22 cellular contexts compared by ENCODE assay signal in the genomic region with DNA sequence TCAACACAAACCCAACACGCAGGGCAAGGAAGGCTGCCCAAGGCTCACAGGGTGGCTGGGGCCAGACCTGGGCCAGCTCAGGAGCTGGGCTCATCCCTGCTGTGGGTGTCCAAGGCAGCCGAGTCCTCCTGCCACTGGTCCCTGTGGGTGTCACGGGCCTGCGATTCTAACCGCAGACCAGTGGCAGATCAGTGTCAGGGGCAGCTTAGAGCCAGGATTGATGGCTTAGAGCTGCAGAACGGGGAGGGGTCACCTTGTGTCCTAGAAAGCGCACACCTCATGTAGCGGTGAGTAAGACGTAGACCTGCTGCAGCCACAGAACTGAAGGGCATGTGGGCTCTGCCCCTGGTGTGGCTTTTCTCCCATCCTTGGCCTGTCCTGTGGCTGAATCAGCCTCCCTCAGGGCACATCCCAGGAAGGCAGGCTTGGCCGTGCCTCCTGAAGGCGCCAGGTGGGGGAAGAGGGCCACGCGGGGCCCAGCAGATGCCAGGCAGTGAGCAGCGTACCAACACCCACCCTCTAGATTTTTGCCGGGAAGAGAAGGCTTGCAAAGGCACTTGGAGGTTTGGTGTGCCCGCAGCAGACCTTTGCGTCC.
DNase-seq lines count a peak whose midpoint lies in the region; ATAC-seq and TF ChIP-seq lines count a peak whose summit lies in the region.
"Had no signal": no experiment of that assay in that cellular context is flagged by ENCODE, and none has a peak within 500 bp of the region (broad histone marks: within the 10 kb centered on the region; RNA-seq: fewer than 3 reads in every experiment).

No MANE protein-coding gene starts in this region.

- ATAC-seq in Panc1, result peak; percentile 60; the same call in 1 of the 2 replicates
- ATAC-seq: CD8-positive, alpha-beta T cell had no signal

- no TSS peak for BruUV-seq in Panc1 (replicated peaks; lab: Mats Ljungman, UMichigan)
- BruUV-seq in mammary epithelial cell (replicated peaks; lab: Mats Ljungman, UMichigan), result no TSS peak

- no peak overlapping the region for H4K91ac ChIP-seq in neuronal stem cell (ENCODE audit: low read depth, low read length, poor library complexity)

- H2AFZ ChIP-seq in mammary epithelial cell (ENCODE audit: low read depth, low read length) (no peak overlapping the region), neuronal stem cell (ENCODE audit: low read length) (no peak overlapping the region), SK-N-SH (ENCODE audit: low read depth) (no peak overlapping the region)

- H3K27me3 ChIP-seq in Panc1 (ENCODE audit: control insufficient read depth, insufficient read depth, low read length) (no peaks in the 10 kb centered on the region), mammary epithelial cell (ENCODE audit: insufficient read depth, low read length) (no peaks in the 10 kb centered on the region), neuronal stem cell (ENCODE audit: control insufficient read depth in 3 of 3, insufficient read depth in 3 of 3, low read depth in 1 of 3, low read length in 3 of 3) (no peaks in the 10 kb centered on the region), SK-N-SH (ENCODE audit: insufficient read depth) (no peaks in the 10 kb centered on the region)
- H3K27me3 ChIP-seq: MG63 had no signal

- H3K27me3 Mint-ChIP-seq in type B pancreatic cell, result no peaks in the 10 kb centered on the region

- no peaks in the 10 kb centered on the region for H3K79me1 ChIP-seq in neuronal stem cell (ENCODE audit: low read depth, low read length)

- H3F3A ChIP-seq in SK-N-SH (replicated peaks; ENCODE audit: insufficient read depth), result peaks cover 39% of the 10 kb centered on the region

- peaks cover 4% of the 10 kb centered on the region for H3K36me3 Mint-ChIP-seq in type B pancreatic cell
- H3K36me3 Mint-ChIP-seq: CD8-positive, alpha-beta T cell had no signal

- DNase-seq in DMS 273 (lab: John Stamatoyannopoulos, UW; ENCODE audit: unreplicated experiment) (peak; percentile 64), DMS 273 treated with DMSO at 0.1 percent for 48 hours (lab: John Stamatoyannopoulos, UW) (no peak), Panc1 (ENCODE audit: low read depth, low spot score) (no peak), mammary epithelial cell (peak; percentile 28), neuronal stem cell (ENCODE audit: low spot score) (no peak), SK-N-SH (no peak), type B pancreatic cell (ENCODE audit: extremely low spot score, unreplicated experiment) (no peak)
- DNase-seq in stimulated activated CD4-positive, alpha-beta T cell treated with anti-CD3 and anti-CD28 coated beads, Interleukin-4, amount 100 ng/mL, for 24 hours, result no peak
- DNase-seq: ACHN; C1 segment of cervical spinal cord; Calu3; CD8-positive, alpha-beta T cell; EL; GF-D8; Karpas-422; MG63; NCI-H1417; NCI-H1694 treated with DMSO at 0.1 percent for 48 hours; NCI-H446 treated with DMSO at 0.1 percent for 48 hours; NCI-H69; Right ventricle myocardium superior had no signal

- H3K4me1 Mint-ChIP-seq in type B pancreatic cell (ENCODE audit: unreplicated experiment), result peaks cover 4% of the 10 kb centered on the region

- H3K36me3 ChIP-seq in Panc1 (ENCODE audit: control insufficient read depth, insufficient read depth, low read length), result no peaks in the 10 kb centered on the region
- no peaks in the 10 kb centered on the region for H3K36me3 ChIP-seq in mammary epithelial cell (ENCODE audit: insufficient read depth, low read length)
- no peaks in the 10 kb centered on the region for H3K36me3 ChIP-seq in neuronal stem cell (replicated peaks in 1 of 2; ENCODE audit: control insufficient read depth in 2 of 2, insufficient read depth in 2 of 2, low read length in 2 of 2)
- peaks cover 59 to 69% of the 10 kb centered on the region in 2 experiments for H3K36me3 ChIP-seq in SK-N-SH (replicated peaks in 1 of 2; ENCODE audit: control insufficient read depth in 1 of 2, insufficient read depth in 2 of 2, low read length in 1 of 2)

- intact Hi-C loops in Panc1 (cut with micrococcal nuclease; ENCODE audit: unreplicated experiment), result no loop called here
- intact Hi-C loops in mammary epithelial cell (cut with micrococcal nuclease), result no loop called here

- no peak for TF ChIP-seq CTCF in Panc1 (IDR thresholded peaks at IDR 0.05)
- no peak for TF ChIP-seq CTCF in mammary epithelial cell (conservative IDR thresholded peaks at IDR 0.05 in 1 of 2, IDR thresholded peaks at IDR 0.05 in 1 of 2; ENCODE audit: extremely low read depth in 1 of 2, insufficient read depth in 1 of 2, low read depth in 1 of 2, low read length in 2 of 2)
- TF ChIP-seq CTCF in SK-N-SH (IDR thresholded peaks at IDR 0.05), result no peak
- TF ChIP-seq CTCF in type B pancreatic cell (conservative IDR thresholded peaks at IDR 0.05), result no peak

- H2BK5ac ChIP-seq in neuronal stem cell (ENCODE audit: low read length), result no peak overlapping the region

- no peaks in the 10 kb centered on the region for H3K9me3 ChIP-seq in Panc1 (ENCODE audit: control insufficient read depth, insufficient read depth, low read depth, low read length)
- peaks cover 27% of the 10 kb centered on the region for H3K9me3 ChIP-seq in mammary epithelial cell (replicated peaks; ENCODE audit: insufficient read depth, low read length)
- H3K9me3 ChIP-seq in neuronal stem cell (replicated peaks in 1 of 2; ENCODE audit: control insufficient read depth in 2 of 2, insufficient read depth in 1 of 2, low read depth in 1 of 2, low read length in 2 of 2), result no peaks in the 10 kb centered on the region
- no peaks in the 10 kb centered on the region for H3K9me3 ChIP-seq in SK-N-SH
- H3K9me3 ChIP-seq: MG63 had no signal

- H2BK120ac ChIP-seq in neuronal stem cell (ENCODE audit: low read depth, low read length), result no peak overlapping the region

- H3K14ac ChIP-seq in neuronal stem cell (ENCODE audit: low read length), result no peak overlapping the region

- TF ChIP-seq RAD21 in SK-N-SH (IDR thresholded peaks at IDR 0.05; ENCODE audit: low read length), result no peak

- H3K9me2 ChIP-seq in SK-N-SH, result no peaks in the 10 kb centered on the region

- in situ Hi-C loops in Panc1 (cut with HindIII; ENCODE audit: low pct_unique_long_range_greater_than_20kb, low sequenced_read_pairs) (no loop called here), mammary epithelial cell (cut with MboI; ENCODE audit: low sequenced_read_pairs in 2 of 2) (no loop called here)

- CTCF ChIA-PET in Panc1 (lab: Charles Lee), result no interaction called here
- CTCF ChIA-PET in mammary epithelial cell (lab: Charles Lee; ENCODE audit: low non-redundant PET), result no interaction called here
- CTCF ChIA-PET in SK-N-SH (lab: Yijun Ruan, JAX), result interaction anchor here (1.4 to 1.7 kb wide), 2 partner anchors 7 to 24 kb away, joined by 3 to 5 read pairs; no protein-coding TSS in a partner anchor

- H3K4me1 ChIP-seq in Panc1 (ENCODE audit: control insufficient read depth, insufficient read depth, low read length), result no peaks in the 10 kb centered on the region
- H3K4me1 ChIP-seq in mammary epithelial cell (ENCODE audit: insufficient read depth, low read length), result no peaks in the 10 kb centered on the region
- H3K4me1 ChIP-seq in neuronal stem cell (ENCODE audit: control insufficient read depth in 2 of 2, insufficient read depth in 1 of 2, low read depth in 1 of 2, low read length in 2 of 2), result peaks cover 0 to 3% of the 10 kb centered on the region in 2 donors
- H3K4me1 ChIP-seq in SK-N-SH (ENCODE audit: control insufficient read depth in 1 of 2, insufficient read depth in 2 of 2, low read depth in 1 of 2, low read length in 1 of 2), result no peaks in the 10 kb centered on the region; a peak in 1 of 4 replicates

- H3K9ac ChIP-seq in mammary epithelial cell (ENCODE audit: insufficient read depth, low read length), result no peak overlapping the region
- peak overlapping the region; percentile 10 for H3K9ac ChIP-seq in neuronal stem cell (ENCODE audit: low read depth, low read length, poor library complexity)
- no peak overlapping the region for H3K9ac ChIP-seq in SK-N-SH

- H2AK5ac ChIP-seq in neuronal stem cell (ENCODE audit: low read depth, low read length), result peak overlapping the region; percentile 24

- H3K27ac ChIP-seq in Panc1 (ENCODE audit: low read length) (no peak overlapping the region), mammary epithelial cell (ENCODE audit: insufficient read depth, low read depth, low read length) (no peak overlapping the region), neuronal stem cell (replicated peaks; ENCODE audit: low read length) (no peak overlapping the region), SK-N-SH (ENCODE audit: low read depth in 2 of 2, low read length in 1 of 2) (no peak overlapping the region)
- H3K27ac ChIP-seq: 22Rv1 had no signal

- H3K79me2 ChIP-seq in mammary epithelial cell (ENCODE audit: insufficient read depth, low read length), result no peaks in the 10 kb centered on the region
- peaks cover 8% of the 10 kb centered on the region for H3K79me2 ChIP-seq in SK-N-SH (ENCODE audit: insufficient read depth)

- no peak overlapping the region for H3K27ac Mint-ChIP-seq in type B pancreatic cell
- H3K27ac Mint-ChIP-seq: CD8-positive, alpha-beta T cell had no signal

- peak overlapping the region; percentile 67 for H3K18ac ChIP-seq in neuronal stem cell (ENCODE audit: low read length)

- dilution Hi-C loops in mammary epithelial cell (cut with HindIII; ENCODE audit: low sequenced_read_pairs), result loop anchor here (5.0 kb wide), 1 partner anchor 55 kb away; no protein-coding TSS in a partner anchor

- H3K23ac ChIP-seq in neuronal stem cell (ENCODE audit: low read depth, low read length, poor library complexity), result no peak overlapping the region

- peak overlapping the region; percentile 10 for H3K4ac ChIP-seq in neuronal stem cell (ENCODE audit: low read length)

- POLR2A ChIA-PET in Panc1 (lab: Charles Lee), result no interaction called here
- POLR2A ChIA-PET in SK-N-SH (lab: Yijun Ruan, JAX), result no interaction called here

- H3K4me2 ChIP-seq in mammary epithelial cell (ENCODE audit: insufficient read depth, low read depth, low read length), result no peak overlapping the region
- H3K4me2 ChIP-seq in neuronal stem cell (ENCODE audit: insufficient read depth, low read length, poor library complexity, severe bottlenecking), result no peak overlapping the region
- H3K4me2 ChIP-seq in SK-N-SH, result no peak overlapping the region

- H3K4me3 ChIP-seq in Panc1 (ENCODE audit: low read depth in 2 of 2, low read length in 2 of 2), result no peak overlapping the region
- H3K4me3 ChIP-seq in mammary epithelial cell (replicated peaks in 1 of 3; ENCODE audit: insufficient read depth in 1 of 3, low read depth in 2 of 3, low read length in 3 of 3), result no peak overlapping the region
- no peak overlapping the region for H3K4me3 ChIP-seq in neuronal stem cell (ENCODE audit: low read length in 2 of 2)
- H3K4me3 ChIP-seq in SK-N-SH (ENCODE audit: low read depth in 2 of 2, low read length in 1 of 2), result no peak overlapping the region
- H3K4me3 ChIP-seq: MG63 had no signal

- peak overlapping the region; percentile 65 for H2BK15ac ChIP-seq in neuronal stem cell (ENCODE audit: low read length)

- 84% methylated on average over 12 of the region's 17 CpGs for WGBS in mammary epithelial cell (ENCODE audit: low coverage, missing lambda C conversion rate)
- WGBS in neuronal stem cell (ENCODE audit: extremely low coverage in 2 of 2, insufficient read length in 2 of 2, insufficient replicate concordance in 1 of 2), 2 donors, result no CpG with 5 or more reads among the region's 17 CpGs
- WGBS in SK-N-SH (ENCODE audit: low lambda C conversion rate), result 92% methylated on average over 6 of the region's 17 CpGs

- H4K20me1 ChIP-seq in mammary epithelial cell (ENCODE audit: insufficient read depth, low read length) (no peaks in the 10 kb centered on the region), SK-N-SH (ENCODE audit: insufficient read depth) (peaks cover 5% of the 10 kb centered on the region; the same call in 1 of the 2 replicates)

- H3K4me3 Mint-ChIP-seq in type B pancreatic cell, result no peak overlapping the region
- H3K4me3 Mint-ChIP-seq: CD8-positive, alpha-beta T cell had no signal

- TF ChIP-seq EP300 in SK-N-SH (IDR thresholded peaks at IDR 0.05; ENCODE audit: borderline replicate concordance in 1 of 2, low read depth in 1 of 2, low read length in 1 of 2), result no peak

- no peaks in the 10 kb centered on the region for H3K9me3 Mint-ChIP-seq in type B pancreatic cell
- H3K9me3 Mint-ChIP-seq: CD8-positive, alpha-beta T cell had no signal

- peak overlapping the region; percentile 45 for H4K8ac ChIP-seq in neuronal stem cell (ENCODE audit: low read depth, low read length)

- no peak overlapping the region for H2BK12ac ChIP-seq in neuronal stem cell (ENCODE audit: low read length)

Comparison
In these comparisons a context has a peak if more than half of its experiments do, and no peak if none do; other contexts are left out.
1. DNase-seq: peak in DMS 273 (single experiment) and mammary epithelial cell (single experiment); none in DMS 273 treated with DMSO at 0.1 percent for 48 hours (single experiment), Panc1 (single experiment), neuronal stem cell (single experiment), stimulated activated CD4-positive, alpha-beta T cell treated with anti-CD3 and anti-CD28 coated beads, Interleukin-4, amount 100 ng/mL, for 24 hours (single experiment), SK-N-SH (single experiment) and type B pancreatic cell (single experiment).